In genomic region chr11:35875063-35875462, GRCh38 we compare ENCODE assay signal across 16 cellular contexts.
DNase-seq lines count a peak whose midpoint lies in the region; FAIRE-seq and TF ChIP-seq lines count a peak whose summit lies in the region.
"Had no signal": no experiment of that assay in that cellular context is flagged by ENCODE, and none has a peak within 500 bp of the region (broad histone marks: within the 10 kb centered on the region; RNA-seq: fewer than 3 reads in every experiment).

No MANE protein-coding gene starts in this region.

- no peak overlapping the region for H3K4me3 ChIP-seq in BLaER1 treated with 17β-estradiol and CSF1 and Interleukin-3, amounts not matched to agents 10 nM and 100 nM
- no peak overlapping the region for H3K4me3 ChIP-seq in skeletal muscle satellite cell (ENCODE audit: low read length)
- H3K4me3 ChIP-seq: HAP-1 had no signal

- H3K9me3 Mint-ChIP-seq in activated naive CD4-positive, alpha-beta T cell treated with anti-CD3 and anti-CD28 coated beads, Interleukin-2, amount 10 ng/mL, durations not matched to agents 7 days and 5 days: no peaks in the 10 kb centered on the region

- peaks cover 8 to 53% (median 22%) of the 10 kb centered on the region in 10 experiments; a peak in 19 of 20 replicates for H3K4me1 ChIP-seq in BLaER1 treated with 17β-estradiol and CSF1 and Interleukin-3, amounts not matched to agents 10 nM and 100 nM
- H3K4me1 ChIP-seq in skeletal muscle satellite cell (ENCODE audit: control insufficient read depth, insufficient read depth, low read length): peaks cover 10% of the 10 kb centered on the region
- H3K4me1 ChIP-seq: BE2C, Caco-2, HAP-1 had no signal

- no peak overlapping the region for H3K9ac ChIP-seq in BLaER1 treated with 17β-estradiol and CSF1 and Interleukin-3, amounts not matched to agents 10 nM and 100 nM
- H3K9ac ChIP-seq in skeletal muscle satellite cell (ENCODE audit: low read depth, low read length): no peak overlapping the region

- TF ChIP-seq CTCF in VCaP (conservative IDR thresholded peaks at IDR 0.05): no peak

- H3K27me3 Mint-ChIP-seq in activated naive CD4-positive, alpha-beta T cell treated with anti-CD3 and anti-CD28 coated beads, Interleukin-2, amount 10 ng/mL, durations not matched to agents 7 days and 5 days: peaks cover 5% of the 10 kb centered on the region

- peak overlapping the region in 9 of 11 experiments; percentile 15 to 52 (median 30); a peak in 13 of 22 replicates for H3K4me2 ChIP-seq in BLaER1 treated with 17β-estradiol and CSF1 and Interleukin-3, amounts not matched to agents 10 nM and 100 nM
- peak overlapping the region; percentile 32 for H3K4me2 ChIP-seq in skeletal muscle satellite cell (ENCODE audit: low read length)

- no peaks in the 10 kb centered on the region for H3K36me3 Mint-ChIP-seq in activated naive CD4-positive, alpha-beta T cell treated with anti-CD3 and anti-CD28 coated beads, Interleukin-2, amount 10 ng/mL, durations not matched to agents 7 days and 5 days
- H3K36me3 Mint-ChIP-seq: CD8-positive, alpha-beta memory T cell had no signal

- no peak overlapping the region for H3K27ac Mint-ChIP-seq in activated naive CD4-positive, alpha-beta T cell treated with anti-CD3 and anti-CD28 coated beads, Interleukin-2, amount 10 ng/mL, durations not matched to agents 7 days and 5 days
- H3K27ac Mint-ChIP-seq: CD8-positive, alpha-beta memory T cell had no signal

- no peak overlapping the region for H3K27ac ChIP-seq in BLaER1 treated with 17β-estradiol and CSF1 and Interleukin-3, amounts not matched to agents 10 nM and 100 nM
- H3K27ac ChIP-seq in VCaP: peak overlapping the region; percentile 74
- H3K27ac ChIP-seq: HL-60 had no signal

- DNase-seq in foreskin melanocyte (peak; percentile 68), DMS53 (lab: John Stamatoyannopoulos, UW) (no peak), urothelium cell line (ENCODE audit: low spot score) (no peak)
- DNase-seq in activated naive CD4-positive, alpha-beta T cell treated with anti-CD3 and anti-CD28 coated beads, Interleukin-2, amount 10 ng/mL, durations not matched to agents 7 days and 5 days: no peak
- DNase-seq: BE2C; Caco-2; CD8-positive, alpha-beta memory T cell; GF-D8 had no signal

- no peaks in the 10 kb centered on the region for H4K20me1 ChIP-seq in BLaER1 treated with 17β-estradiol and CSF1 and Interleukin-3, amounts not matched to agents 10 nM and 100 nM

- no peaks in the 10 kb centered on the region for H3K4me1 Mint-ChIP-seq in activated naive CD4-positive, alpha-beta T cell treated with anti-CD3 and anti-CD28 coated beads, Interleukin-2, amount 10 ng/mL, durations not matched to agents 7 days and 5 days
- H3K4me1 Mint-ChIP-seq: CD8-positive, alpha-beta memory T cell had no signal

- no peak overlapping the region for H3K4me3 Mint-ChIP-seq in activated naive CD4-positive, alpha-beta T cell treated with anti-CD3 and anti-CD28 coated beads, Interleukin-2, amount 10 ng/mL, durations not matched to agents 7 days and 5 days
- H3K4me3 Mint-ChIP-seq: CD8-positive, alpha-beta memory T cell had no signal

- CTCF ChIA-PET in activated naive CD4-positive, alpha-beta T cell treated with anti-CD3 and anti-CD28 coated beads, Interleukin-2, amount 10 ng/mL, durations not matched to agents 7 days and 5 days (lab: Charles Lee): no interaction called here

- H3K36me3 ChIP-seq in BLaER1 treated with 17β-estradiol and CSF1 and Interleukin-3, amounts not matched to agents 10 nM and 100 nM: no peaks in the 10 kb centered on the region
- H3K36me3 ChIP-seq in skeletal muscle satellite cell (ENCODE audit: insufficient read depth, low read length): no peaks in the 10 kb centered on the region
- H3K36me3 ChIP-seq: BE2C, HAP-1 had no signal

- no peaks in the 10 kb centered on the region for H3K27me3 ChIP-seq in BLaER1 treated with 17β-estradiol and CSF1 and Interleukin-3, amounts not matched to agents 10 nM and 100 nM
- H3K27me3 ChIP-seq in skeletal muscle satellite cell (ENCODE audit: control insufficient read depth, insufficient read depth, low read length): no peaks in the 10 kb centered on the region
- H3K27me3 ChIP-seq: BE2C had no signal

- peaks cover 0 to under 1% (median 0%) of the 10 kb centered on the region in 11 experiments; a peak in 1 of 22 replicates for H3K9me3 ChIP-seq in BLaER1 treated with 17β-estradiol and CSF1 and Interleukin-3, amounts not matched to agents 10 nM and 100 nM (replicated peaks in 1 of 11)
- H3K9me3 ChIP-seq in skeletal muscle satellite cell (replicated peaks; ENCODE audit: low read length): no peaks in the 10 kb centered on the region
- H3K9me3 ChIP-seq: BE2C, HAP-1 had no signal

- FAIRE-seq in urothelium cell line (lab: Jason Lieb, UNC): no peak
- FAIRE-seq: A204.1, GM19239, H1 had no signal
